ENCODE assay signal across 8 cellular contexts in genomic region chr2:28395334-28396061, GRCh38. TPM values are rescaled to one million over a fixed set of nuclear protein-coding genes. Genes with fewer than 3 reads are reported as not detected.
DNase-seq lines count a peak whose midpoint lies in the region; ATAC-seq and TF ChIP-seq lines count a peak whose summit lies in the region.

No MANE protein-coding gene starts in this region.

- no peak for ATAC-seq in naive thymus-derived CD4-positive, alpha-beta T cell
- ATAC-seq in HG03175 (IDR thresholded peaks at IDR 0.05; ENCODE audit: unreplicated experiment) (no peak), GM18505 (IDR thresholded peaks at IDR 0.05; ENCODE audit: unreplicated experiment) (no peak)

- no peaks in the 10 kb centered on the region for H3K9me3 ChIP-seq in endocrine pancreas (ENCODE audit: control insufficient read depth, low read length)
- no peaks in the 10 kb centered on the region for H3K9me3 ChIP-seq in naive thymus-derived CD4-positive, alpha-beta T cell (ENCODE audit: control insufficient read depth in 2 of 3, low read length in 3 of 3)

- intact Hi-C loops in CD14-positive monocyte (cut with micrococcal nuclease): loop anchor here (2.0 to 10.0 kb wide), 5 partner anchors 57 to 641 kb away; partner anchors contain the start of genes BABAM2 (in 2 of the 2) and RBKS (in 2 of the 2)
- intact Hi-C loops in naive thymus-derived CD4-positive, alpha-beta T cell (cut with micrococcal nuclease): loop anchor here (1.0 to 10.0 kb wide), 4 partner anchors 229 to 692 kb away; partner anchors contain the start of gene TRMT61B (in 1 of the 2)

- peaks cover 13 to 34% of the 10 kb centered on the region in 2 donors for H3K36me3 Mint-ChIP-seq in CD14-positive monocyte
- peaks cover 0 to 4% (median 0%) of the 10 kb centered on the region in 5 donors for H3K36me3 Mint-ChIP-seq in naive thymus-derived CD4-positive, alpha-beta T cell

- H3K27ac ChIP-seq in naive thymus-derived CD4-positive, alpha-beta T cell (ENCODE audit: low read depth, low read length): no peak overlapping the region

- H3K4me1 ChIP-seq in endocrine pancreas (ENCODE audit: control insufficient read depth, insufficient read depth, low read length): no peaks in the 10 kb centered on the region
- H3K4me1 ChIP-seq in naive thymus-derived CD4-positive, alpha-beta T cell (ENCODE audit: control insufficient read depth in 2 of 2, insufficient read depth in 2 of 2, low read length in 2 of 2): peaks cover 12 to 18% of the 10 kb centered on the region in 2 donors

- DNase-seq in CD14-positive monocyte (ENCODE audit: low spot score) (peak; percentile 73), NCI-H524 (lab: John Stamatoyannopoulos, UW) (peak; percentile 32 to 77), activated gamma-delta T cell treated with Interleukin-2 at 50 U/mL for 16 hours (no peak)
- no peak for DNase-seq in naive thymus-derived CD4-positive, alpha-beta T cell
- DNase-seq in stimulated activated CD4-positive, alpha-beta T cell treated with anti-CD3 and anti-CD28 coated beads, Interleukin-2, amount 100 ng/mL, for 48 hours: no peak

- H3K4me3 ChIP-seq in endocrine pancreas (ENCODE audit: control insufficient read depth, insufficient read depth, low read length): peak overlapping the region; percentile 68
- peak overlapping the region; percentile 78 for H3K4me3 ChIP-seq in naive thymus-derived CD4-positive, alpha-beta T cell (ENCODE audit: low read length)

- no peak overlapping the region for H3K9ac ChIP-seq in endocrine pancreas (ENCODE audit: control insufficient read depth, insufficient read depth, low read length)

- H3K27ac Mint-ChIP-seq in CD14-positive monocyte: no peak overlapping the region
- H3K27ac Mint-ChIP-seq in naive thymus-derived CD4-positive, alpha-beta T cell: no peak overlapping the region

- CTCF ChIA-PET in naive thymus-derived CD4-positive, alpha-beta T cell (lab: Charles Lee): no interaction called here

- no peak for TF ChIP-seq POLR2A in GM18505 (IDR thresholded peaks at IDR 0.05; ENCODE audit: borderline replicate concordance, extremely low read depth, insufficient read depth, insufficient read length)

- TF ChIP-seq CTCF in CD14-positive monocyte (IDR thresholded peaks at IDR 0.05): no peak

- H3K27me3 ChIP-seq in endocrine pancreas (ENCODE audit: control insufficient read depth, insufficient read depth, low read length): no peaks in the 10 kb centered on the region
- H3K27me3 ChIP-seq in naive thymus-derived CD4-positive, alpha-beta T cell (ENCODE audit: control insufficient read depth in 2 of 2, insufficient read depth in 2 of 2, low read length in 2 of 2): no peaks in the 10 kb centered on the region

- peaks cover 0 to 13% (median 0%) of the 10 kb centered on the region in 7 donors for H3K9me3 Mint-ChIP-seq in CD14-positive monocyte
- H3K9me3 Mint-ChIP-seq in naive thymus-derived CD4-positive, alpha-beta T cell: peaks cover 0 to 5% (median 0%) of the 10 kb centered on the region in 11 donors

- no peak overlapping the region for H3K4me3 Mint-ChIP-seq in CD14-positive monocyte
- no peak overlapping the region for H3K4me3 Mint-ChIP-seq in naive thymus-derived CD4-positive, alpha-beta T cell

- no peaks in the 10 kb centered on the region for H3K36me3 ChIP-seq in endocrine pancreas (ENCODE audit: control insufficient read depth, insufficient read depth, low read length)
- H3K36me3 ChIP-seq in naive thymus-derived CD4-positive, alpha-beta T cell (ENCODE audit: control insufficient read depth in 2 of 3, insufficient read depth in 3 of 3, low read length in 3 of 3): peaks cover 0 to 4% (median 0%) of the 10 kb centered on the region in 3 experiments

- POLR2A ChIA-PET in naive thymus-derived CD4-positive, alpha-beta T cell (lab: Charles Lee): interaction anchor here (1.7 kb wide), 1 partner anchor 9 kb away, joined by 3 read pairs; no protein-coding TSS in a partner anchor

- H3K4me1 Mint-ChIP-seq in CD14-positive monocyte: peaks cover 39% of the 10 kb centered on the region
- peaks cover 6 to 41% (median 11%) of the 10 kb centered on the region in 7 donors for H3K4me1 Mint-ChIP-seq in naive thymus-derived CD4-positive, alpha-beta T cell

- peaks cover 0 to 6% (median 2%) of the 10 kb centered on the region in 3 donors for H3K27me3 Mint-ChIP-seq in CD14-positive monocyte (ENCODE audit: low read depth in 3 of 3)
- no peaks in the 10 kb centered on the region for H3K27me3 Mint-ChIP-seq in naive thymus-derived CD4-positive, alpha-beta T cell

RNA-seq across cellular contexts. Expression of gene FOSL2, which starts 2.8 kb away (rescaled TPM):
- polyA plus RNA-seq in CD14-positive monocyte: 10 to 100 TPM; 24.8 to 28.6 TPM
- 100 to 1,000 TPM in 1 of 5 experiments, 10 to 100 TPM in 2, 1 to 10 TPM in 1, under 1 TPM in 1; 0.81 to 251 (median 33.9) TPM for total RNA-seq in naive thymus-derived CD4-positive, alpha-beta T cell
- 1 to 10 TPM in 1 of 2 donors, under 1 TPM in 1; 0.25 to 1.3 TPM for polyA plus RNA-seq in naive thymus-derived CD4-positive, alpha-beta T cell

Comparison
In these comparisons a context has a peak if more than half of its experiments do, and no peak if none do; other contexts are left out.
1. DNase-seq: peak in CD14-positive monocyte (single experiment) and NCI-H524 (2 of 2); none in naive thymus-derived CD4-positive, alpha-beta T cell (0 of 9), activated gamma-delta T cell treated with Interleukin-2 at 50 U/mL for 16 hours (single experiment) and stimulated activated CD4-positive, alpha-beta T cell treated with anti-CD3 and anti-CD28 coated beads, Interleukin-2, amount 100 ng/mL, for 48 hours (0 of 2).
2. RNA of gene FOSL2, which starts 2.8 kb away (polyA plus RNA-seq): 24.8 to 28.6 TPM in CD14-positive monocyte; 0.25 to 1.3 TPM in naive thymus-derived CD4-positive, alpha-beta T cell; every median in the first group is over 10 times any median in the second.